ENCODE assay signal across 8 cellular contexts in genomic region chr9:120715331-120715924, GRCh38. TPM values are rescaled to one million over a fixed set of nuclear protein-coding genes. Genes with fewer than 3 reads are reported as not detected.
A peak's percentile ranks its signal among the peaks of the same experiment; 100 is the strongest.
DNase-seq lines count a peak whose midpoint lies in the region; ATAC-seq, FAIRE-seq and TF ChIP-seq lines count a peak whose summit lies in the region.

No MANE protein-coding gene starts in this region.

- H3K27ac ChIP-seq in HL-60 (replicated peaks) (no peak overlapping the region; the same call in 1 of the 2 replicates), astrocyte (ENCODE audit: low read depth, low read length) (peak overlapping the region; percentile 74), skin epidermis (peak overlapping the region in 20 of 21 experiments; percentile 78 to 97 (median 87))

- peaks cover 33% of the 10 kb centered on the region for H3K79me2 ChIP-seq in astrocyte (ENCODE audit: insufficient read depth, low read length)

- no peak for ATAC-seq in HG02938 (IDR thresholded peaks at IDR 0.05; ENCODE audit: unreplicated experiment)

- DNase-seq in AG08396 (ENCODE audit: low spot score) (peak; percentile 60), HL-60 (ENCODE audit: low read depth in 1 of 2, low spot score in 1 of 2) (no peak), astrocyte (ENCODE audit: low read depth) (peak; percentile 65), cerebellum (ENCODE audit: low spot score) (no peak)
- DNase-seq in stimulated activated CD4-positive, alpha-beta T cell treated with anti-CD3 and anti-CD28 coated beads, Interleukin-4, amount 100 ng/mL, for 4 hours: no peak

- H3K4me1 Mint-ChIP-seq in astrocyte (ENCODE audit: low read depth, unreplicated experiment): peaks cover 7% of the 10 kb centered on the region

- peak overlapping the region; percentile 76 for H3K4me3 Mint-ChIP-seq in astrocyte (ENCODE audit: unreplicated experiment)

- no peak for FAIRE-seq in astrocyte (lab: Jason Lieb, UNC)

- H3K27me3 ChIP-seq in HL-60 (ENCODE audit: insufficient read depth, poor library complexity, severe bottlenecking) (no peaks in the 10 kb centered on the region), astrocyte (ENCODE audit: insufficient read depth, low read length) (no peaks in the 10 kb centered on the region)

- H3K4me3 ChIP-seq in HL-60 (replicated peaks; ENCODE audit: insufficient read depth, low read length) (peak overlapping the region; percentile 74), astrocyte (ENCODE audit: insufficient read depth, low read depth, low read length) (peak overlapping the region; percentile 76), iPS-18c (ENCODE audit: insufficient read depth, low read depth, low read length) (peak overlapping the region; percentile 81; the same call in 1 of the 2 replicates), skin epidermis (peak overlapping the region in 6 of 7 experiments; percentile 73 to 94 (median 92))

- H2AFZ ChIP-seq in astrocyte (ENCODE audit: low read depth, low read length): peak overlapping the region; percentile 93

- TF ChIP-seq CTCF in HL-60 (IDR thresholded peaks at IDR 0.05; ENCODE audit: insufficient read depth, low read length) (no peak), astrocyte (IDR thresholded peaks at IDR 0.05; ENCODE audit: insufficient read depth, low read depth, low read length) (no peak)

- no peaks in the 10 kb centered on the region for H3K9me3 Mint-ChIP-seq in astrocyte (ENCODE audit: unreplicated experiment)

- peak overlapping the region; percentile 92 for H3K9ac ChIP-seq in astrocyte (ENCODE audit: low read length)

- H3K4me2 ChIP-seq in astrocyte (ENCODE audit: low read length): peak overlapping the region; percentile 95

- H3K4me1 ChIP-seq in astrocyte (ENCODE audit: insufficient read depth, low read length): peaks cover 13% of the 10 kb centered on the region

- H3K27me3 Mint-ChIP-seq in astrocyte (ENCODE audit: low read depth, unreplicated experiment): no peaks in the 10 kb centered on the region

- no peaks in the 10 kb centered on the region for H3K36me3 Mint-ChIP-seq in astrocyte (ENCODE audit: low read depth, unreplicated experiment)

- H4K20me1 ChIP-seq in astrocyte (ENCODE audit: insufficient read depth, low read length): peaks cover 13% of the 10 kb centered on the region

- no peak overlapping the region for H3K27ac Mint-ChIP-seq in astrocyte (ENCODE audit: unreplicated experiment)

- no peaks in the 10 kb centered on the region for H3K36me3 ChIP-seq in astrocyte (ENCODE audit: insufficient read depth, low read length)

- H3K9me3 ChIP-seq in astrocyte (ENCODE audit: insufficient read depth, low read depth, low read length): no peaks in the 10 kb centered on the region
- H3K9me3 ChIP-seq in iPS-18c (ENCODE audit: control insufficient read depth, insufficient read depth, low read length): no peaks in the 10 kb centered on the region

RNA-seq across cellular contexts. Expression of gene MEGF9, which starts 1.2 kb away (rescaled TPM):
- total RNA-seq in astrocyte: 12.1 and 17.7 TPM in 2 replicates
- total RNA-seq in cerebellum: 46.2 TPM

Comparison
In these comparisons a context has a peak if more than half of its experiments do, and no peak if none do; other contexts are left out.
1. DNase-seq: peak in AG08396 (single experiment) and astrocyte (single experiment); none in HL-60 (0 of 2), cerebellum (single experiment) and stimulated activated CD4-positive, alpha-beta T cell treated with anti-CD3 and anti-CD28 coated beads, Interleukin-4, amount 100 ng/mL, for 4 hours (0 of 2).
2. Peak in every context shown above with its lines, with median percentiles within 50 percentile points of each other: H3K4me3 ChIP-seq.